8 cellular contexts compared by ENCODE assay signal in the genomic region with DNA sequence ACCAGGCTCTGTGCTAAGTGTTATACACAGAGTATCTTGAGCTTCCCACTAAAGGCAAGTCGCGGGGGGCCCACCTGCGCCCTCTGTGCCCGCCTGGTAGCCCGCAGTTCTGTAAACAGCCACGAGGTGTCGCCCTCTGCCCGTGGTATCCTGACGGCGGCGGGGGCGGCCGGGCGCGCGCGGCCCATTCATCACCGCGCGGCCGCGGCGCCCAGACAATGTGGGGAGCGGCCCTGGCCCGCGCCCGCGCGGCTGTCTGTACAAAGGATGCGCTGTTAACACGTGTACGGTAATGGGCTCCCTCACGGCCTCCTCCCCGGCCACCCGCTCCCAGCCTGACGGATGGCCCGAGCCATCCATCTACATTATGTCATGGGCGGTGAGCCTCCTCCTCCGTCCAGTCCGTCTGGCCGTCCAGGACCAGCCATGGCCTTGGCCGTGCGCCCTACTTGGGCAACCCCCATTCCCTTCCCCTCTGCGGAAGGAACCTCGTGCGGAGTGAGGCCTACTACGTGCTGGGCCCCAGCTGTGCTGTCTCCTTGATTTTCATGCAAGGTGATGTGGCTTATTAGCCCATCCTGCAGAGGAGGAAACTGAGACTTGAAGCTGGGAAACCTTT.
A peak's percentile ranks its signal among the peaks of the same experiment; 100 is the strongest.
DNase-seq lines count a peak whose midpoint lies in the region; ATAC-seq, FAIRE-seq and TF ChIP-seq lines count a peak whose summit lies in the region.

No MANE protein-coding gene starts in this region.

- H4K20me1 ChIP-seq in osteoblast (ENCODE audit: insufficient read depth, low read length) = no peaks in the 10 kb centered on the region

- H3K27me3 ChIP-seq in osteoblast (ENCODE audit: insufficient read depth, low read length) = no peaks in the 10 kb centered on the region
- H3K27me3 ChIP-seq in upper lobe of right lung = no peaks in the 10 kb centered on the region

- H3K27ac ChIP-seq in osteoblast (ENCODE audit: low read depth, low read length) (no peak overlapping the region), upper lobe of right lung (no peak overlapping the region)

- no peaks in the 10 kb centered on the region for H3K79me2 ChIP-seq in osteoblast (ENCODE audit: insufficient read depth, low read length)

- H3K9me3 ChIP-seq in osteoblast (ENCODE audit: low read depth, low read length) (no peaks in the 10 kb centered on the region), upper lobe of right lung (no peaks in the 10 kb centered on the region)

- DNase-seq in GM12892 (ENCODE audit: insufficient read length) (peak; percentile 73), NCI-H69 (lab: John Stamatoyannopoulos, UW) (peak; percentile 69), globus pallidus (ENCODE audit: low spot score) (peak; percentile 59), osteoblast (ENCODE audit: insufficient read length, low spot score, missing footprints) (peak; percentile 90), upper lobe of right lung (peak; percentile 74), cortex of kidney (lab: John Stamatoyannopoulos, UW) (no peak)
- peak; percentile 27 for DNase-seq in activated effector memory CD4-positive, alpha-beta T cell treated with Interleukin-2 at 50 U/mL for 16 hours

- TF ChIP-seq POLR2A in GM12892 (IDR thresholded peaks at IDR 0.05; ENCODE audit: low read depth, low read length) = no peak

- intact Hi-C loops in upper lobe of right lung (cut with DNase I) = loop anchor here (10.0 kb wide), 1 partner anchor 1048 kb away; the partner anchor contains the start of gene MN1

- no peaks in the 10 kb centered on the region for H3K4me1 ChIP-seq in osteoblast (ENCODE audit: insufficient read depth, low read length)
- no peaks in the 10 kb centered on the region for H3K4me1 ChIP-seq in upper lobe of right lung

- H2AFZ ChIP-seq in osteoblast (ENCODE audit: low read length) = peak overlapping the region; percentile 80

- peak; percentile 74 for FAIRE-seq in GM12892 (lab: Jason Lieb, UNC)

- peak overlapping the region; percentile 65 for H3K4me3 ChIP-seq in osteoblast (ENCODE audit: insufficient read depth, low read length)
- peak overlapping the region; percentile 25 for H3K4me3 ChIP-seq in upper lobe of right lung

- ATAC-seq in upper lobe of right lung (peak; percentile 92), GM21786 (IDR thresholded peaks at IDR 0.05; ENCODE audit: unreplicated experiment) (no peak)

- TF ChIP-seq CTCF in osteoblast (IDR thresholded peaks at IDR 0.05; ENCODE audit: extremely low read depth, low read depth, low read length) (peak; percentile 63), upper lobe of right lung (IDR thresholded peaks at IDR 0.05) (peak; percentile 94)

- H3K36me3 ChIP-seq in osteoblast (ENCODE audit: insufficient read depth, low read length) = no peaks in the 10 kb centered on the region
- no peaks in the 10 kb centered on the region for H3K36me3 ChIP-seq in upper lobe of right lung

- H3K4me2 ChIP-seq in osteoblast (ENCODE audit: insufficient read depth, low read length) = peak overlapping the region; percentile 72
